In genomic region chr9:109538346-109538745, GRCh38 we compare ENCODE assay signal across 22 cellular contexts. TPM values are rescaled to one million over a fixed set of nuclear protein-coding genes. Genes with fewer than 3 reads are reported as not detected.
DNase-seq lines count a peak whose midpoint lies in the region; TF ChIP-seq lines count a peak whose summit lies in the region.
"Had no signal": no experiment of that assay in that cellular context is flagged by ENCODE, and none has a peak within 500 bp of the region (broad histone marks: within the 10 kb centered on the region; RNA-seq: fewer than 3 reads in every experiment).

No MANE protein-coding gene starts in this region.

- TF ChIP-seq POLR2A in breast epithelium (IDR thresholded peaks at IDR 0.05) (no peak), prostate gland (IDR thresholded peaks at IDR 0.05) (no peak)

- 28% methylated on average over 5 of the region's 5 CpGs for WGBS in prostate gland

- intact Hi-C loops in breast epithelium (cut with DNase I; ENCODE audit: low total_unique reads) (no loop called here), MCF 10A (cut with micrococcal nuclease) (loop anchor here (2.0 kb wide), 1 partner anchor 36 kb away; no protein-coding TSS in a partner anchor), prostate gland (cut with DNase I) (no loop called here)
- intact Hi-C loops in activated T-helper 2 cell treated with anti-CD3 and anti-CD28 coated beads, Interferon-gamma antibody, Interleukin-2, Interleukin-4, amounts not matched to agents 10 μg/mL and 5 μg/mL and 100 μg/mL, durations not matched to agents 14 hours and 24 hours and 36 hours (cut with micrococcal nuclease) = no loop called here

- CTCF ChIA-PET in MCF 10A (lab: Yijun Ruan, JAX) = interaction anchor here (0.6 kb wide), 1 partner anchor 1837 kb away, joined by 5 read pairs; no protein-coding TSS in a partner anchor

- H3K4me3 ChIP-seq in breast epithelium = no peak overlapping the region
- no peak overlapping the region for H3K4me3 ChIP-seq in prostate gland
- H3K4me3 ChIP-seq: A549, GM12878, GM23248, HAP-1 had no signal

- BruUV-seq in MCF 10A (replicated peaks; lab: Mats Ljungman, UMichigan) = no TSS peak

- H3K4me3 Mint-ChIP-seq in MCF 10A (ENCODE audit: unreplicated experiment) = no peak overlapping the region
- H3K4me3 Mint-ChIP-seq in activated T-helper 2 cell treated with anti-CD3 and anti-CD28 coated beads, Interferon-gamma antibody, Interleukin-2, Interleukin-4, amounts not matched to agents 10 μg/mL and 5 μg/mL and 100 μg/mL, durations not matched to agents 14 hours and 24 hours and 36 hours (ENCODE audit: low read depth) = no peak overlapping the region
- H3K4me3 Mint-ChIP-seq: CD4-positive, alpha-beta T cell had no signal

- H3K27me3 ChIP-seq in breast epithelium (no peaks in the 10 kb centered on the region), prostate gland (replicated peaks; ENCODE audit: insufficient read depth) (no peaks in the 10 kb centered on the region)

- H3K9me3 ChIP-seq in breast epithelium (no peaks in the 10 kb centered on the region), prostate gland (no peaks in the 10 kb centered on the region)
- H3K9me3 ChIP-seq: Caco-2, HAP-1 had no signal

- H3K27ac ChIP-seq in breast epithelium (peak overlapping the region; percentile 65 to 69), epithelial cell of prostate (peak overlapping the region; percentile 96), prostate gland (peak overlapping the region in 1 of 2 donors; percentile 30)
- H3K27ac ChIP-seq: A549, GM23248, HL-60, KMS-11 had no signal

- POLR2A ChIA-PET in MCF 10A (lab: Yijun Ruan, JAX) = interaction anchor here (0.7 to 2.7 kb wide), 4 partner anchors 17 to 312 kb away, joined by 3 to 26 read pairs (median 10); no protein-coding TSS in a partner anchor

- H3K27me3 Mint-ChIP-seq in MCF 10A (ENCODE audit: insufficient read depth, unreplicated experiment) = no peaks in the 10 kb centered on the region
- H3K27me3 Mint-ChIP-seq in activated T-helper 2 cell treated with anti-CD3 and anti-CD28 coated beads, Interferon-gamma antibody, Interleukin-2, Interleukin-4, amounts not matched to agents 10 μg/mL and 5 μg/mL and 100 μg/mL, durations not matched to agents 14 hours and 24 hours and 36 hours (ENCODE audit: low read depth) = peaks cover 7% of the 10 kb centered on the region

- H3K4me1 ChIP-seq in breast epithelium (peaks cover 0 to 6% of the 10 kb centered on the region in 2 donors), prostate gland (replicated peaks) (no peaks in the 10 kb centered on the region)
- H3K4me1 ChIP-seq: A549, Caco-2 had no signal

- no peak for DNase-seq in breast epithelium (ENCODE audit: low spot score in 2 of 2)
- no peak for DNase-seq in MCF 10A (ENCODE audit: unreplicated experiment)
- peak; percentile 78 for DNase-seq in epithelial cell of prostate (ENCODE audit: low read depth, low spot score)
- DNase-seq in prostate gland (ENCODE audit: low spot score) = peak; percentile 33
- DNase-seq in NOMO-1 (lab: John Stamatoyannopoulos, UW; ENCODE audit: unreplicated experiment in 2 of 2) = no peak
- DNase-seq in middle frontal gyrus (ENCODE audit: extremely low spot score, low spot score) = no peak
- DNase-seq in T1000 (lab: John Stamatoyannopoulos, UW) = no peak
- no peak for DNase-seq in activated T-helper 2 cell treated with anti-CD3 and anti-CD28 coated beads, Interferon-gamma antibody, Interleukin-2, Interleukin-4, amounts not matched to agents 10 μg/mL and 5 μg/mL and 100 μg/mL, durations not matched to agents 14 hours and 24 hours and 36 hours (ENCODE audit: low spot score)
- DNase-seq: Caco-2; CD4-positive, alpha-beta T cell; EL; GM23248; NCI-H187; NCI-H2171; NCI-H446; NCI-H526 treated with DMSO at 0.1 percent for 48 hours; RPMI8226 had no signal

- H3K36me3 Mint-ChIP-seq in MCF 10A (ENCODE audit: insufficient read depth, unreplicated experiment) = no peaks in the 10 kb centered on the region
- no peaks in the 10 kb centered on the region for H3K36me3 Mint-ChIP-seq in activated T-helper 2 cell treated with anti-CD3 and anti-CD28 coated beads, Interferon-gamma antibody, Interleukin-2, Interleukin-4, amounts not matched to agents 10 μg/mL and 5 μg/mL and 100 μg/mL, durations not matched to agents 14 hours and 24 hours and 36 hours (ENCODE audit: low read depth)

- no peak for TF ChIP-seq CTCF in breast epithelium (IDR thresholded peaks at IDR 0.05)
- no peak for TF ChIP-seq CTCF in MCF 10A (IDR thresholded peaks at IDR 0.05; ENCODE audit: unreplicated experiment)
- no peak for TF ChIP-seq CTCF in prostate gland (IDR thresholded peaks at IDR 0.05)

- no peaks in the 10 kb centered on the region for H3K9me3 Mint-ChIP-seq in MCF 10A (ENCODE audit: unreplicated experiment)
- H3K9me3 Mint-ChIP-seq in activated T-helper 2 cell treated with anti-CD3 and anti-CD28 coated beads, Interferon-gamma antibody, Interleukin-2, Interleukin-4, amounts not matched to agents 10 μg/mL and 5 μg/mL and 100 μg/mL, durations not matched to agents 14 hours and 24 hours and 36 hours = no peaks in the 10 kb centered on the region

- H3K36me3 ChIP-seq in breast epithelium (no peaks in the 10 kb centered on the region), prostate gland (no peaks in the 10 kb centered on the region)
- H3K36me3 ChIP-seq: HAP-1 had no signal

- no peak overlapping the region for H3K27ac Mint-ChIP-seq in MCF 10A (ENCODE audit: low read depth, unreplicated experiment)
- no peak overlapping the region for H3K27ac Mint-ChIP-seq in activated T-helper 2 cell treated with anti-CD3 and anti-CD28 coated beads, Interferon-gamma antibody, Interleukin-2, Interleukin-4, amounts not matched to agents 10 μg/mL and 5 μg/mL and 100 μg/mL, durations not matched to agents 14 hours and 24 hours and 36 hours
- H3K27ac Mint-ChIP-seq: CD4-positive, alpha-beta T cell had no signal

- peaks cover 22% of the 10 kb centered on the region for H3K4me1 Mint-ChIP-seq in MCF 10A (ENCODE audit: insufficient read depth, unreplicated experiment)
- no peaks in the 10 kb centered on the region for H3K4me1 Mint-ChIP-seq in activated T-helper 2 cell treated with anti-CD3 and anti-CD28 coated beads, Interferon-gamma antibody, Interleukin-2, Interleukin-4, amounts not matched to agents 10 μg/mL and 5 μg/mL and 100 μg/mL, durations not matched to agents 14 hours and 24 hours and 36 hours (ENCODE audit: low read depth)

RNA-seq across cellular contexts. Expression of gene PTPN3, which starts 40.2 kb away (rescaled TPM):
- total RNA-seq in breast epithelium = 10 to 100 TPM in 2 of 3 donors, 1 to 10 TPM in 1; 4.2 to 21.2 (median 14.4) TPM
- 6.3 and 6.9 TPM in 2 replicates for total RNA-seq in MCF 10A (2022)
- 10 to 100 TPM; 11.0 to 16.3 TPM for total RNA-seq in prostate gland
- 9.2 and 9.4 TPM in 2 replicates for total RNA-seq in activated T-helper 2 cell treated with anti-CD3 and anti-CD28 coated beads, Interferon-gamma antibody, Interleukin-2, Interleukin-4, amounts not matched to agents 10 μg/mL and 5 μg/mL and 100 μg/mL, durations not matched to agents 14 hours and 24 hours and 36 hours
- total RNA-seq: CD4-positive, alpha-beta T cell had no signal

Comparison
In these comparisons a context has a peak if more than half of its experiments do, and no peak if none do; other contexts are left out.
1. DNase-seq: peak in epithelial cell of prostate (single experiment) and prostate gland (single experiment); none in breast epithelium (0 of 2), MCF 10A (single experiment), NOMO-1 (0 of 2), middle frontal gyrus (single experiment), T1000 (single experiment) and activated T-helper 2 cell treated with anti-CD3 and anti-CD28 coated beads, Interferon-gamma antibody, Interleukin-2, Interleukin-4, amounts not matched to agents 10 μg/mL and 5 μg/mL and 100 μg/mL, durations not matched to agents 14 hours and 24 hours and 36 hours (single experiment).